In the genomic region with DNA sequence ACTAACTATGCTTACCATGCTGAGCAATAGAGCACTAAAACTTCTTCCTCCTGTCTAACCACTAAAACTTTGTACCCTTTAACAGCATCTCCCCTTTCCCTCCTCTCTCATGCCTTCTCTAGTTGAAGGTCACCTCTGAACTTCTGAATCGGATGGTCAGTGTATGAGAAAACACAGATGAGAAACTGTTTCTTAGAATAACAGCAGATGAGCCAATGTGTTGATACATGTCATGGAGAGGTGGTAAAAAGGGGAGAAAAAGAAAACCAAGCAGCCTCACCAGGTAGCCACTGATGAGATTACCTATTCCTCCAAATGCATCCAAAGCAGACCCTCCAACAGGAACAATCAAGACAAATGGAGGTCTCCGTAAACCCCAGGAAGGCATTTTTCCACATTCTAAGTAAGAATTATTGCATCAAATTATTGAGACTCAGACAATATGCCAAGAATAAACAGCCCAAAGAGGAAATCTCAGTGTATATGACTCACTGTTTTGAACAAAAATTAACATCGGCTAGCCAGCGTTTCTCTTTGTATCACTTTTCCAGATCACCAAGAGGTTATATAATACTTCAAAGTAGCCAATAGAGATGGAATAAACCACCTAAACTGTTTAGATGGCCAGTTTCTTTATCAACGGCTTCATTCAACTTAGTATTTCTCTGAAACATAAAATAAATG, we compare ENCODE assay signal across 21 cellular contexts.
DNase-seq lines count a peak whose midpoint lies in the region; ATAC-seq, FAIRE-seq and TF ChIP-seq lines count a peak whose summit lies in the region.
"Had no signal": no experiment of that assay in that cellular context is flagged by ENCODE, and none has a peak within 500 bp of the region (broad histone marks: within the 10 kb centered on the region; RNA-seq: fewer than 3 reads in every experiment).

No MANE protein-coding gene starts in this region.

- intact Hi-C loops in esophagus muscularis mucosa (cut with DNase I), result no loop called here
- intact Hi-C loops in activated CD4-positive, alpha-beta T cell treated with anti-CD3 and anti-CD28 coated beads for 36 hours (cut with DNase I, micrococcal nuclease), result no loop called here

- 38% methylated on average over 5 of the region's 5 CpGs for WGBS in esophagus muscularis mucosa

- DNase-seq in HS-5 (ENCODE audit: low read depth), result peak; percentile 15
- peak; percentile 51 for DNase-seq in bronchial epithelial cell (ENCODE audit: low read depth)
- peak; percentile 13 for DNase-seq in kidney tubule cell (ENCODE audit: low spot score)
- DNase-seq in progenitor cell of endocrine pancreas (ENCODE audit: low spot score, unreplicated experiment), result no peak
- DNase-seq in esophagus muscularis mucosa (ENCODE audit: extremely low spot score), result no peak
- no peak for DNase-seq in stimulated activated CD4-positive, alpha-beta T cell treated with anti-CD3 and anti-CD28 coated beads, Interleukin-4, amount 100 ng/mL, for 1 hour
- no peak for DNase-seq in activated CD4-positive, alpha-beta T cell treated with anti-CD3 and anti-CD28 coated beads for 36 hours
- DNase-seq: activated CD4-positive, CD25-positive, alpha-beta regulatory T cell treated with anti-CD3 and anti-CD28 coated beads, Interleukin-2, amount 50 U/mL, for 72 hours; activated gamma-delta T cell treated with Interleukin-2 at 50 U/mL for 16 hours; body of pancreas; naive B cell; NCI-H1694 treated with DMSO at 0.1 percent for 48 hours; NCI-H446; Right ventricle myocardium superior; small intestine; stimulated activated naive B cell treated with anti-CD40 and anti-IgM and Interleukin-4, amounts not matched to agents 10 μg/mL and 1 μg/mL and 100 μg/mL, for 72 hours had no signal

- H3K36me3 ChIP-seq in ACC112 (ENCODE audit: insufficient read depth, low read length), result no peaks in the 10 kb centered on the region
- no peaks in the 10 kb centered on the region for H3K36me3 ChIP-seq in bronchial epithelial cell (ENCODE audit: control insufficient read depth, insufficient read depth, low read length)
- H3K36me3 ChIP-seq in esophagus muscularis mucosa, result no peaks in the 10 kb centered on the region

- no peaks in the 10 kb centered on the region for H3K36me3 Mint-ChIP-seq in progenitor cell of endocrine pancreas (ENCODE audit: insufficient read depth)
- H3K36me3 Mint-ChIP-seq in activated CD4-positive, alpha-beta T cell treated with anti-CD3 and anti-CD28 coated beads for 36 hours (ENCODE audit: low read depth), result no peaks in the 10 kb centered on the region
- H3K36me3 Mint-ChIP-seq: naive B cell; stimulated activated naive B cell treated with anti-CD40 and anti-IgM and Interleukin-4, amounts not matched to agents 10 μg/mL and 1 μg/mL and 100 μg/mL, for 72 hours; type B pancreatic cell had no signal

- TF ChIP-seq EP300 in esophagus muscularis mucosa (IDR thresholded peaks at IDR 0.05), result no peak

- POLR2A ChIA-PET in activated CD4-positive, alpha-beta T cell treated with anti-CD3 and anti-CD28 coated beads for 36 hours (lab: Charles Lee), result no interaction called here

- TF ChIP-seq CTCF in bronchial epithelial cell (IDR thresholded peaks at IDR 0.05; ENCODE audit: insufficient read depth, low read length, severe bottlenecking) (no peak), progenitor cell of endocrine pancreas (IDR thresholded peaks at IDR 0.05; ENCODE audit: unreplicated experiment) (no peak), esophagus muscularis mucosa (IDR thresholded peaks at IDR 0.05) (no peak)

- peaks cover 21% of the 10 kb centered on the region for H3K4me1 Mint-ChIP-seq in progenitor cell of endocrine pancreas (ENCODE audit: low read depth)
- H3K4me1 Mint-ChIP-seq in activated CD4-positive, alpha-beta T cell treated with anti-CD3 and anti-CD28 coated beads for 36 hours, result no peaks in the 10 kb centered on the region
- H3K4me1 Mint-ChIP-seq: naive B cell; stimulated activated naive B cell treated with anti-CD40 and anti-IgM and Interleukin-4, amounts not matched to agents 10 μg/mL and 1 μg/mL and 100 μg/mL, for 72 hours had no signal

- peak overlapping the region; percentile 53; the same call in 1 of the 2 replicates for H3K4me3 ChIP-seq in ACC112 (ENCODE audit: low read depth, low read length)
- H3K4me3 ChIP-seq in bronchial epithelial cell (ENCODE audit: low read depth, low read length), result no peak overlapping the region
- no peak overlapping the region for H3K4me3 ChIP-seq in esophagus muscularis mucosa
- H3K4me3 ChIP-seq: body of pancreas had no signal

- H3K27ac ChIP-seq in ACC112 (ENCODE audit: low read depth, low read length) (0 out of 2 replicates have a peak overlapping the region, but pooled peaks have one; percentile 10), esophagus muscularis mucosa (replicated peaks in 1 of 4) (no peak overlapping the region)
- H3K27ac ChIP-seq: body of pancreas, parathyroid adenoma had no signal

- no peak overlapping the region for H3K4me3 Mint-ChIP-seq in progenitor cell of endocrine pancreas (ENCODE audit: low read depth)
- H3K4me3 Mint-ChIP-seq in activated CD4-positive, alpha-beta T cell treated with anti-CD3 and anti-CD28 coated beads for 36 hours, result no peak overlapping the region
- H3K4me3 Mint-ChIP-seq: naive B cell; stimulated activated naive B cell treated with anti-CD40 and anti-IgM and Interleukin-4, amounts not matched to agents 10 μg/mL and 1 μg/mL and 100 μg/mL, for 72 hours; T-helper 1 cell treated with Interleukin-12 subunit alpha and Interleukin-12 subunit beta and Interleukin-4 antibody, amounts not matched to agents 30 μg/mL and 1 μg/mL, for 36 hours; type B pancreatic cell had no signal

- H3K9me3 ChIP-seq in esophagus muscularis mucosa, result no peaks in the 10 kb centered on the region
- H3K9me3 ChIP-seq: body of pancreas had no signal

- no peaks in the 10 kb centered on the region for H3K79me2 ChIP-seq in ACC112 (ENCODE audit: control insufficient read depth, insufficient read depth, low read length, unreplicated experiment)
- H3K79me2 ChIP-seq: parathyroid adenoma had no signal

- CTCF ChIA-PET in activated CD4-positive, alpha-beta T cell treated with anti-CD3 and anti-CD28 coated beads for 36 hours (lab: Charles Lee), result interaction anchor here (0.6 kb wide), 1 partner anchor 17 kb away, joined by 3 read pairs; no protein-coding TSS in a partner anchor

- no peaks in the 10 kb centered on the region for H3K27me3 ChIP-seq in ACC112 (ENCODE audit: insufficient read depth, low read length)
- no peaks in the 10 kb centered on the region for H3K27me3 ChIP-seq in bronchial epithelial cell (ENCODE audit: control insufficient read depth, insufficient read depth, low read length)
- no peaks in the 10 kb centered on the region for H3K27me3 ChIP-seq in esophagus muscularis mucosa
- H3K27me3 ChIP-seq: body of pancreas had no signal

- no peak for TF ChIP-seq POLR2A in esophagus muscularis mucosa (IDR thresholded peaks at IDR 0.05; ENCODE audit: low read depth)

- H3K27ac Mint-ChIP-seq in progenitor cell of endocrine pancreas, result no peak overlapping the region
- no peak overlapping the region for H3K27ac Mint-ChIP-seq in activated CD4-positive, alpha-beta T cell treated with anti-CD3 and anti-CD28 coated beads for 36 hours
- H3K27ac Mint-ChIP-seq: naive B cell; stimulated activated naive B cell treated with anti-CD40 and anti-IgM and Interleukin-4, amounts not matched to agents 10 μg/mL and 1 μg/mL and 100 μg/mL, for 72 hours; T-helper 1 cell treated with Interleukin-12 subunit alpha and Interleukin-12 subunit beta and Interleukin-4 antibody, amounts not matched to agents 30 μg/mL and 1 μg/mL, for 36 hours; type B pancreatic cell had no signal

- H3K27me3 Mint-ChIP-seq in progenitor cell of endocrine pancreas, result peaks cover 47% of the 10 kb centered on the region
- peaks cover 2% of the 10 kb centered on the region for H3K27me3 Mint-ChIP-seq in activated CD4-positive, alpha-beta T cell treated with anti-CD3 and anti-CD28 coated beads for 36 hours
- H3K27me3 Mint-ChIP-seq: stimulated activated naive B cell treated with anti-CD40 and anti-IgM and Interleukin-4, amounts not matched to agents 10 μg/mL and 1 μg/mL and 100 μg/mL, for 72 hours had no signal

- no peak for ATAC-seq in activated CD4-positive, alpha-beta T cell treated with anti-CD3 and anti-CD28 coated beads for 36 hours
- ATAC-seq: body of pancreas; stimulated activated naive B cell treated with anti-CD40 and anti-IgM and Interleukin-4, amounts not matched to agents 10 μg/mL and 1 μg/mL and 100 μg/mL, for 72 hours had no signal

- FAIRE-seq in bronchial epithelial cell (lab: Jason Lieb, UNC), result no peak
- FAIRE-seq: GM12891, small intestine had no signal

- no peaks in the 10 kb centered on the region for H3K9me3 Mint-ChIP-seq in progenitor cell of endocrine pancreas (ENCODE audit: low read depth)
- H3K9me3 Mint-ChIP-seq in activated CD4-positive, alpha-beta T cell treated with anti-CD3 and anti-CD28 coated beads for 36 hours (ENCODE audit: low read depth), result peaks cover 3% of the 10 kb centered on the region
- H3K9me3 Mint-ChIP-seq: type B pancreatic cell had no signal

- peak overlapping the region; percentile 36 for H2AFZ ChIP-seq in ACC112 (ENCODE audit: low read length, unreplicated experiment)
- H2AFZ ChIP-seq: parathyroid adenoma had no signal

- H3K4me1 ChIP-seq in ACC112 (ENCODE audit: control insufficient read depth, insufficient read depth, low read length, unreplicated experiment), result peaks cover 10% of the 10 kb centered on the region
- no peaks in the 10 kb centered on the region for H3K4me1 ChIP-seq in esophagus muscularis mucosa
- H3K4me1 ChIP-seq: parathyroid adenoma had no signal

Comparison
In these comparisons a context has a peak if more than half of its experiments do, and no peak if none do; other contexts are left out.
1. DNase-seq: peak in HS-5 (single experiment), bronchial epithelial cell (single experiment) and kidney tubule cell (single experiment); none in progenitor cell of endocrine pancreas (single experiment), esophagus muscularis mucosa (single experiment), stimulated activated CD4-positive, alpha-beta T cell treated with anti-CD3 and anti-CD28 coated beads, Interleukin-4, amount 100 ng/mL, for 1 hour (single experiment) and activated CD4-positive, alpha-beta T cell treated with anti-CD3 and anti-CD28 coated beads for 36 hours (single experiment).